ENCODE assay signal across 8 cellular contexts in genomic region chr12:6536894-6537579, GRCh38. TPM values are rescaled to one million over a fixed set of nuclear protein-coding genes. Genes with fewer than 3 reads are reported as not detected.
DNase-seq lines count a peak whose midpoint lies in the region; ATAC-seq and TF ChIP-seq lines count a peak whose summit lies in the region.

No MANE protein-coding gene starts in this region.

- H2AFZ ChIP-seq in DND-41 (ENCODE audit: low read depth, low read length) (no peak overlapping the region), OCI-LY3 (ENCODE audit: low read depth, low read length) (no peak overlapping the region)

- TF ChIP-seq CTCF in DND-41 (IDR thresholded peaks at IDR 0.05; ENCODE audit: borderline replicate concordance, extremely low read depth, low read length, poor library complexity, severe bottlenecking) = no peak
- no peak for TF ChIP-seq CTCF in OCI-LY3 (IDR thresholded peaks at IDR 0.05; ENCODE audit: low read depth, low read length)
- no peak for TF ChIP-seq CTCF in osteocyte (IDR thresholded peaks at IDR 0.05)

- no peaks in the 10 kb centered on the region for H3K9me3 ChIP-seq in DND-41 (ENCODE audit: insufficient read depth, low read length, severe bottlenecking)
- no peaks in the 10 kb centered on the region for H3K9me3 ChIP-seq in OCI-LY3 (ENCODE audit: insufficient read depth, low read length)

- no peaks in the 10 kb centered on the region for H3K9me3 Mint-ChIP-seq in osteocyte (ENCODE audit: unreplicated experiment)

- no peaks in the 10 kb centered on the region for H3K27me3 Mint-ChIP-seq in osteocyte (ENCODE audit: unreplicated experiment)

- H3K27ac ChIP-seq in DND-41 (ENCODE audit: low read length) = peak overlapping the region; percentile 99
- H3K27ac ChIP-seq in OCI-LY3 (ENCODE audit: low read length) = peak overlapping the region; percentile 85
- peak overlapping the region; percentile 19 for H3K27ac ChIP-seq in cingulate gyrus (ENCODE audit: low read depth, low read length)

- peak overlapping the region; percentile 97 for H3K27ac Mint-ChIP-seq in osteocyte (ENCODE audit: unreplicated experiment)

- peaks cover 67% of the 10 kb centered on the region for H3K4me1 Mint-ChIP-seq in osteocyte (ENCODE audit: unreplicated experiment)

- H4K20me1 ChIP-seq in DND-41 (ENCODE audit: insufficient read depth, low read length) = peaks cover 58% of the 10 kb centered on the region
- peaks cover 42% of the 10 kb centered on the region for H4K20me1 ChIP-seq in OCI-LY3 (ENCODE audit: insufficient read depth, low read length)

- H3K4me3 ChIP-seq in DND-41 (ENCODE audit: low read depth in 1 of 2, low read length in 2 of 2) (peak overlapping the region in 1 of 2 experiments; percentile 92; a peak in 3 of 4 replicates), OCI-LY3 (ENCODE audit: low read length) (peak overlapping the region; percentile 88; the same call in 1 of the 2 replicates)

- H3K4me2 ChIP-seq in DND-41 (ENCODE audit: insufficient read depth, low read length) (peak overlapping the region; percentile 94), OCI-LY3 (ENCODE audit: low read length) (peak overlapping the region; percentile 83)

- peaks cover 11% of the 10 kb centered on the region for H3K36me3 Mint-ChIP-seq in osteocyte (ENCODE audit: unreplicated experiment)

- peak; percentile 33 for DNase-seq in DND-41
- no peak for DNase-seq in osteocyte (ENCODE audit: extremely low spot score, unreplicated experiment)
- no peak for DNase-seq in NCI-H1048 (lab: John Stamatoyannopoulos, UW)
- no peak for DNase-seq in HPDE6-E6E7 (ENCODE audit: extremely low spot score)

- peaks cover 63% of the 10 kb centered on the region for H3K36me3 ChIP-seq in DND-41 (ENCODE audit: insufficient read depth, low read length)
- H3K36me3 ChIP-seq in OCI-LY3 (replicated peaks; ENCODE audit: low read depth, low read length) = peaks cover 40% of the 10 kb centered on the region

- H3K4me1 ChIP-seq in DND-41 (ENCODE audit: insufficient read depth, low read length) (peaks cover 85% of the 10 kb centered on the region), OCI-LY3 (ENCODE audit: low read length) (peaks cover 53% of the 10 kb centered on the region)

- H3K27me3 ChIP-seq in DND-41 (ENCODE audit: insufficient read depth, low read length, poor library complexity) (no peaks in the 10 kb centered on the region), OCI-LY3 (ENCODE audit: low read depth, low read length) (no peaks in the 10 kb centered on the region)

- H3K79me2 ChIP-seq in DND-41 (ENCODE audit: insufficient read depth, low read length) (peaks cover 59% of the 10 kb centered on the region), OCI-LY3 (ENCODE audit: low read length) (peaks cover 44% of the 10 kb centered on the region)

- H3K4me3 Mint-ChIP-seq in osteocyte (ENCODE audit: unreplicated experiment) = no peak overlapping the region

- H3K9ac ChIP-seq in DND-41 (ENCODE audit: low read depth, low read length) = peak overlapping the region; percentile 98
- H3K9ac ChIP-seq in OCI-LY3 (ENCODE audit: low read length) = no peak overlapping the region

- no peak for ATAC-seq in DND-41 (ENCODE audit: insufficient read depth, low read depth)
- ATAC-seq in HG03520 (IDR thresholded peaks at IDR 0.05; ENCODE audit: unreplicated experiment) = no peak
- no peak for ATAC-seq in HG03097 (IDR thresholded peaks at IDR 0.05; ENCODE audit: low FRiP score, unreplicated experiment)

RNA-seq across cellular contexts. Expression of gene GAPDH, which starts 2.7 kb away (rescaled TPM):
- total RNA-seq in osteocyte = 1,754 and 1,775 TPM in 2 replicates

RNA-seq across cellular contexts. Expression of gene IFFO1, which starts 18.8 kb away (rescaled TPM):
- total RNA-seq in osteocyte = 35.9 and 40.7 TPM in 2 replicates

RNA-seq across cellular contexts. Expression of gene NOP2, which starts 31.1 kb away (rescaled TPM):
- 32.5 and 34.5 TPM in 2 replicates for total RNA-seq in osteocyte

RNA-seq across cellular contexts. Expression of gene NCAPD2, which starts 43.1 kb away (rescaled TPM):
- 36.4 and 36.9 TPM in 2 replicates for total RNA-seq in osteocyte

RNA-seq across cellular contexts. Expression of gene MRPL51, which starts 44.0 kb away (rescaled TPM):
- 172 TPM in 2 replicates for total RNA-seq in osteocyte

Comparison
In these comparisons a context has a peak if more than half of its experiments do, and no peak if none do; other contexts are left out.
1. H3K27ac ChIP-seq: peak in every context shown above with its lines; median percentile 99 in DND-41; 85 in OCI-LY3; 19 in cingulate gyrus.